Comparison of ENCODE assay signal across 21 cellular contexts in genomic region chr1:164619006-164619784, GRCh38.
DNase-seq lines count a peak whose midpoint lies in the region; ATAC-seq, FAIRE-seq and TF ChIP-seq lines count a peak whose summit lies in the region.
"Had no signal": no experiment of that assay in that cellular context is flagged by ENCODE, and none has a peak within 500 bp of the region (broad histone marks: within the 10 kb centered on the region; RNA-seq: fewer than 3 reads in every experiment).

No MANE protein-coding gene starts in this region.

- no peak for TF ChIP-seq RAD21 in HCT116 (IDR thresholded peaks at IDR 0.05; ENCODE audit: low read depth)

- H3K9me3 ChIP-seq in HCT116 (ENCODE audit: control insufficient read depth in 1 of 2, insufficient read depth in 1 of 2, low read depth in 1 of 2, low read length in 2 of 2) (no peaks in the 10 kb centered on the region), esophagus muscularis mucosa (no peaks in the 10 kb centered on the region), gastrocnemius medialis (no peaks in the 10 kb centered on the region)

- in situ Hi-C loops in gastrocnemius medialis (cut with MboI; ENCODE audit: low sequenced_read_pairs in 4 of 4) = no loop called here

- H3K79me2 ChIP-seq in HCT116 (ENCODE audit: insufficient read depth, low read length) = no peaks in the 10 kb centered on the region

- H3K27ac ChIP-seq in HCT116 (ENCODE audit: low read depth, low read length) (no peak overlapping the region), esophagus muscularis mucosa (replicated peaks in 1 of 4) (peak overlapping the region; percentile 49 to 71 (median 66)), gastrocnemius medialis (peak overlapping the region; percentile 35 to 84 (median 62))
- H3K27ac ChIP-seq: VCaP had no signal

- POLR2A ChIA-PET in HCT116 (lab: Charles Lee) = no interaction called here

- no peaks in the 10 kb centered on the region for H3K36me3 ChIP-seq in HCT116 (ENCODE audit: control insufficient read depth in 1 of 2, insufficient read depth in 2 of 2, low read length in 2 of 2)
- H3K36me3 ChIP-seq in esophagus muscularis mucosa = no peaks in the 10 kb centered on the region
- H3K36me3 ChIP-seq in gastrocnemius medialis = no peaks in the 10 kb centered on the region

- TF ChIP-seq CTCF in HCT116 (IDR thresholded peaks at IDR 0.05 in 2 of 3, conservative IDR thresholded peaks at IDR 0.05 in 1 of 3; ENCODE audit: borderline replicate concordance in 1 of 3, insufficient read depth in 1 of 3, low read depth in 2 of 3, low read length in 2 of 3) (no peak), esophagus muscularis mucosa (IDR thresholded peaks at IDR 0.05) (peak in 1 of 3 experiments; percentile 34), gastrocnemius medialis (IDR thresholded peaks at IDR 0.05 in 4 of 5, conservative IDR thresholded peaks at IDR 0.05 in 1 of 5) (no peak)

- intact Hi-C loops in HCT116 (cut with micrococcal nuclease) (loop anchor here (2.0 to 5.0 kb wide), 6 partner anchors 102 to 1257 kb away; no protein-coding TSS in a partner anchor), esophagus muscularis mucosa (cut with DNase I) (loop anchor here (5.0 to 10.0 kb wide), 2 partner anchors 57 to 294 kb away; no protein-coding TSS in a partner anchor), gastrocnemius medialis (cut with DNase I; ENCODE audit: low total_unique reads) (no loop called here)

- CTCF ChIA-PET in HCT116 (lab: Charles Lee) = interaction anchor here (1.1 to 2.3 kb wide), 4 partner anchors 12 to 1260 kb away, joined by 3 to 5 read pairs (median 4); no protein-coding TSS in a partner anchor

- no peak for TF ChIP-seq EP300 in esophagus muscularis mucosa (IDR thresholded peaks at IDR 0.05)

- no TSS peak for BruUV-seq in HCT116 (replicated peaks; lab: Mats Ljungman, UMichigan)

- DNase-seq in HCT116 (ENCODE audit: low read depth, low spot score) = no peak
- peak; percentile 60 to 72 for DNase-seq in NCI-H446 (lab: John Stamatoyannopoulos, UW)
- no peak for DNase-seq in esophagus muscularis mucosa (ENCODE audit: extremely low spot score)
- DNase-seq in gastrocnemius medialis = no peak
- no peak for DNase-seq in GM12892 (ENCODE audit: insufficient read length)
- no peak for DNase-seq in activated CD8-positive, alpha-beta memory T cell treated with anti-CD3 and anti-CD28 coated beads, Interleukin-2, amount 50 U/mL, for 4 hours
- no peak for DNase-seq in activated T-cell treated with anti-CD3 and anti-CD28 coated beads, Interleukin-2, amount 50 U/mL, for 48 hours
- no peak for DNase-seq in AG08396 (ENCODE audit: low spot score)
- DNase-seq: activated CD4-positive, alpha-beta T cell treated with anti-CD3 and anti-CD28 coated beads, Interleukin-2, amount 50 U/mL, for 48 hours; activated naive CD4-positive, alpha-beta T cell treated with anti-CD3 and anti-CD28 coated beads, Interleukin-2, amount 10 ng/mL, durations not matched to agents 7 days and 5 days; foreskin melanocyte; left ventricle myocardium superior; MV-4-11; NCI-H2227 treated with DMSO at 0.1 percent for 48 hours; occipital lobe; stimulated activated CD4-positive, alpha-beta T cell treated with anti-CD3 and anti-CD28 coated beads, Interleukin-2, amount 100 ng/mL, for 48 hours; T-helper 1 cell had no signal

- H3K4me3 ChIP-seq in HCT116 (replicated peaks in 1 of 2; ENCODE audit: low read depth in 1 of 2, low read length in 2 of 2) = no peak overlapping the region
- H3K4me3 ChIP-seq in esophagus muscularis mucosa = no peak overlapping the region
- H3K4me3 ChIP-seq in gastrocnemius medialis = no peak overlapping the region

- H3K27me3 ChIP-seq in HCT116 (ENCODE audit: insufficient read depth, low read length) (no peaks in the 10 kb centered on the region), esophagus muscularis mucosa (no peaks in the 10 kb centered on the region), gastrocnemius medialis (no peaks in the 10 kb centered on the region)

- H2AFZ ChIP-seq in HCT116 (ENCODE audit: low read depth, low read length, poor library complexity, severe bottlenecking) = no peak overlapping the region

- peaks cover 10 to 22% of the 10 kb centered on the region in 2 experiments; a peak in 2 of 4 replicates for H3K4me1 ChIP-seq in HCT116 (ENCODE audit: control insufficient read depth in 1 of 2, insufficient read depth in 2 of 2, low read length in 2 of 2)
- H3K4me1 ChIP-seq in esophagus muscularis mucosa = peaks cover 55 to 99% (median 98%) of the 10 kb centered on the region in 4 donors
- H3K4me1 ChIP-seq in gastrocnemius medialis = peaks cover 51 to 62% of the 10 kb centered on the region in 2 donors

- no peaks in the 10 kb centered on the region for H3K9me2 ChIP-seq in HCT116 (ENCODE audit: insufficient read depth)

- TF ChIP-seq POLR2A in HCT116 (IDR thresholded peaks at IDR 0.05; ENCODE audit: borderline replicate concordance, extremely low read depth, insufficient read depth, insufficient read length) = no peak
- TF ChIP-seq POLR2A in esophagus muscularis mucosa (IDR thresholded peaks at IDR 0.05; ENCODE audit: low read depth) = no peak
- no peak for TF ChIP-seq POLR2A in gastrocnemius medialis (IDR thresholded peaks at IDR 0.05)
- no peak for TF ChIP-seq POLR2A in GM12892 (IDR thresholded peaks at IDR 0.05; ENCODE audit: low read depth, low read length)

- 22% methylated on average over 3 of the region's 3 CpGs for WGBS in esophagus muscularis mucosa

- no peak overlapping the region for H3K9ac ChIP-seq in HCT116 (ENCODE audit: low read length)

- RAD21 ChIA-PET in HCT116 (lab: Charles Lee; ENCODE audit: low non-redundant PET in 1 of 2, low total read pairs in 2 of 2, uncharacterized antibody in 2 of 2, unreplicated experiment in 2 of 2) = interaction anchor here in 1 of 2 experiments (0.7 kb wide), 1 partner anchor 349 kb away, joined by 3 read pairs; no protein-coding TSS in a partner anchor

- FAIRE-seq in GM12892 (lab: Jason Lieb, UNC) = no peak
- FAIRE-seq: colon had no signal

- H3K4me2 ChIP-seq in HCT116 (ENCODE audit: low read length) = no peak overlapping the region

- ATAC-seq in HCT116 = peak; percentile 59; the same call in 1 of the 2 replicates
- no peak for ATAC-seq in gastrocnemius medialis
- ATAC-seq: left ventricle myocardium superior, Right ventricle myocardium inferior, sciatic nerve had no signal

- H4K20me1 ChIP-seq in HCT116 (ENCODE audit: insufficient read depth) = no peaks in the 10 kb centered on the region

TF ChIP-seq in HCT116, 20 proteins besides CTCF, POLR2A, EP300 and RAD21:
- TF ChIP-seq TCF7L2 (IDR thresholded peaks at IDR 0.05; ENCODE audit: borderline replicate concordance, extremely low read depth, insufficient read depth, insufficient read length) = peak; percentile 19
- TF ChIP-seq SP1 (IDR thresholded peaks at IDR 0.05; ENCODE audit: low read depth) = no peak

Comparison
In these comparisons a context has a peak if more than half of its experiments do, and no peak if none do; other contexts are left out.
1. DNase-seq: peak in NCI-H446 (2 of 2); none in HCT116 (single experiment), esophagus muscularis mucosa (single experiment), gastrocnemius medialis (0 of 2), GM12892 (single experiment), activated CD8-positive, alpha-beta memory T cell treated with anti-CD3 and anti-CD28 coated beads, Interleukin-2, amount 50 U/mL, for 4 hours (single experiment), activated T-cell treated with anti-CD3 and anti-CD28 coated beads, Interleukin-2, amount 50 U/mL, for 48 hours (0 of 2) and AG08396 (single experiment).